Comparison of ENCODE assay signal across 8 cellular contexts in the genomic region with DNA sequence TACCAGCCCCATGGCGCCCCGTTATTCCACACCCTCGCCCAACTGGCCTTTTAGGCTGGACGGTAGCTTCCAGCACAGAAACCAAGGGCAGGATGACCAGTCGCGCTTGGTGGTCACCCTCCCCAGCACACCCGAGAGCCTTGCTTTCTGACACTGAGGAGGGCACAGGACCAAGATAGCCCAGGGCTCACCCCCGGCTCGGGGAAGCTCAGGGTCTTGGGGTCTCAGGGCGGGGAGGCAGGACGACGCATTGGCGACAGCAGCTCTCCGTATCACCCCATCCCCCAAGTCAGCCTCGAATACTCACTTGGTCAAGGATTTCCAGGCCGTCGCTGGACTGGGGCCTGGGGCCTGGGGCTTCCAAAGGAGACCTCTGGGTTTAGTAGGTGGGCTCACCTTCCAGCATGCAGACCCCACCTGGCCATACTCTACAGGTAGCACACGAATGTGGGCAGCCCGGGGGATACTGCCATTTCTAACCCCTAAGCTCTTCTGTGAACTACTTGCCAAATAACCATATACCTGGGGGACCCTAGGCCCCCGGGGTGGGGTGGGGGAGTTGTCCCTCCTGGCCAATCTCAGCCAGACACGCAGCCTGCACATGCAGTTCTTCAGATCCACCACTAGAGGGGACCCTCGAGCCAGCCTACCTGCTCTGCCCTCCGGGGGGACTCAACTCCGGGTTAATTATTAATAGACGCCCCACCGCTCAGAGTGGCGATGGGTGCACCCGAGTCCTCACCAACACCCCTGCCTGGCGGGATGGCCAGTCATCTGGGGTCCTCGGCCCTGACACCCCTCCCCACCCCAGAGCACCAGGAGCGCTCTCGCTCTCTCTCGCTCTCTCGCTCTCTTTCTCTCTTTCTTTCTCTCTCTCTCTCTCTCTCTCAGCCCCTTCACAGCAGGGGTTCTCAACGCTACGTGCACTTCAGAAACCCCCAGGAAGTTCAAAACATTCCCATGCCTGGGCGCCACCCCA. TPM values are rescaled to one million over a fixed set of nuclear protein-coding genes. Genes with fewer than 3 reads are reported as not detected.
DNase-seq lines count a peak whose midpoint lies in the region; ATAC-seq, FAIRE-seq and TF ChIP-seq lines count a peak whose summit lies in the region.

No MANE protein-coding gene starts in this region.

- peak; percentile 78 for FAIRE-seq in K562 (lab: Jason Lieb, UNC)

- no peak overlapping the region for H2AFZ ChIP-seq in K562 (ENCODE audit: low read depth, low read length)

- H3K36me3 Mint-ChIP-seq in IgD-negative memory B cell = peaks cover 3% of the 10 kb centered on the region

- H3K36me3 ChIP-seq in DOHH2 (ENCODE audit: control insufficient read depth, low read length) (no peaks in the 10 kb centered on the region), K562 (ENCODE audit: control insufficient read depth, insufficient read depth, low read length) (no peaks in the 10 kb centered on the region), iPS-20b (ENCODE audit: insufficient read depth, low read depth, low read length) (peaks cover 24% of the 10 kb centered on the region; the same call in 1 of the 2 replicates)

- no peaks in the 10 kb centered on the region for H3K9me1 ChIP-seq in K562 (ENCODE audit: control insufficient read depth, insufficient read depth, low read length)

- H3K4me2 ChIP-seq in DOHH2 (ENCODE audit: low read length) = no peak overlapping the region
- no peak overlapping the region for H3K4me2 ChIP-seq in K562 (ENCODE audit: insufficient read depth, low read length)

- H3K27me3 ChIP-seq in DOHH2 (ENCODE audit: control insufficient read depth, low read length) (no peaks in the 10 kb centered on the region), K562 (ENCODE audit: control insufficient read depth in 2 of 2, insufficient read depth in 2 of 2, low read length in 2 of 2) (peaks cover 41 to 81% of the 10 kb centered on the region in 2 experiments), iPS-20b (ENCODE audit: insufficient read depth, low read length) (no peaks in the 10 kb centered on the region)

- no peak overlapping the region for H3K27ac ChIP-seq in DOHH2 (ENCODE audit: low read depth, low read length)
- no peak overlapping the region for H3K27ac ChIP-seq in K562 (ENCODE audit: extremely low read depth, low read depth, low read length)
- no peak overlapping the region for H3K27ac ChIP-seq in iPS-20b (ENCODE audit: low read length)

- no peaks in the 10 kb centered on the region for H3K9me3 ChIP-seq in DOHH2 (ENCODE audit: control insufficient read depth, insufficient read depth, low read length)
- no peaks in the 10 kb centered on the region for H3K9me3 ChIP-seq in K562 (replicated peaks; ENCODE audit: control insufficient read depth, insufficient read depth, low read depth, low read length)
- H3K9me3 ChIP-seq in iPS-20b (ENCODE audit: insufficient read depth, low read depth, low read length) = no peaks in the 10 kb centered on the region

- ATAC-seq in K562 (peak; percentile 77), HG02763 (IDR thresholded peaks at IDR 0.05; ENCODE audit: unreplicated experiment) (no peak)

- H3K4me3 ChIP-seq in DOHH2 (ENCODE audit: low read length) (no peak overlapping the region), K562 (no peak overlapping the region), iPS-20b (ENCODE audit: low read length) (peak overlapping the region; percentile 66)

- H3K9me2 ChIP-seq in DOHH2 (replicated peaks; ENCODE audit: control insufficient read depth, low read length) = no peaks in the 10 kb centered on the region

- in situ Hi-C loops in K562 (cut with MboI) = no loop called here

- no peaks in the 10 kb centered on the region for H3F3A ChIP-seq in DOHH2 (ENCODE audit: control insufficient read depth, insufficient read depth)

- H4K20me1 ChIP-seq in DOHH2 (ENCODE audit: control insufficient read depth, insufficient read depth, low read depth, low read length) = no peaks in the 10 kb centered on the region
- peaks cover 14% of the 10 kb centered on the region for H4K20me1 ChIP-seq in K562 (replicated peaks; ENCODE audit: control insufficient read depth, insufficient read depth, low read length)

- no peak overlapping the region for H3K4me3 Mint-ChIP-seq in IgD-negative memory B cell

- CTCF ChIA-PET in K562 (lab: Yijun Ruan, JAX; ENCODE audit: low intra/inter-chr PET ratio) = interaction anchor here (0.9 to 1.2 kb wide), 2 partner anchors 24 to 191 kb away, joined by 3 to 4 read pairs; no protein-coding TSS in a partner anchor

- intact Hi-C loops in K562 (cut with micrococcal nuclease) = loop anchor here (5.0 kb wide), 1 partner anchor 122 kb away; no protein-coding TSS in a partner anchor

- DNase-seq in T-helper 1 cell (peak in 4 of 5 donors; percentile 39 to 54 (median 50)), K562 (ENCODE audit: extremely low read depth in 1 of 4, low spot score in 3 of 4) (peak; percentile 57 to 86 (median 86)), GDM1 (lab: John Stamatoyannopoulos, UW) (no peak)
- DNase-seq in stimulated activated CD4-positive, alpha-beta T cell treated with anti-CD3 and anti-CD28 coated beads, Interleukin-4, amount 100 ng/mL, for 24 hours = peak; percentile 65

- no peak for TF ChIP-seq EP300 in K562 (IDR thresholded peaks at IDR 0.05; ENCODE audit: low read length)

- no peaks in the 10 kb centered on the region for H3K27me3 Mint-ChIP-seq in IgD-negative memory B cell

- no TSS peak for BruUV-seq in K562 (replicated peaks; lab: Mats Ljungman, UMichigan)

- no peak for TF ChIP-seq POLR2A in K562 (conservative IDR thresholded peaks at IDR 0.05)

- H3K4me1 ChIP-seq in DOHH2 (ENCODE audit: control insufficient read depth, low read length) = no peaks in the 10 kb centered on the region
- peaks cover 0 to 45% of the 10 kb centered on the region in 2 experiments; a peak in 2 of 5 replicates for H3K4me1 ChIP-seq in K562 (replicated peaks in 1 of 2; ENCODE audit: control insufficient read depth in 2 of 2, insufficient read depth in 2 of 2, low read length in 2 of 2)
- H3K4me1 ChIP-seq in iPS-20b (ENCODE audit: insufficient read depth, low read length) = no peaks in the 10 kb centered on the region

- H3K9ac ChIP-seq in K562 (ENCODE audit: insufficient read depth in 1 of 2, low read depth in 2 of 2, low read length in 2 of 2) = no peak overlapping the region
- peak overlapping the region; percentile 48; the same call in 1 of the 2 replicates for H3K9ac ChIP-seq in iPS-20b (ENCODE audit: low read depth, low read length)

- H3K79me2 ChIP-seq in DOHH2 (ENCODE audit: control insufficient read depth, low read length) (no peaks in the 10 kb centered on the region), K562 (ENCODE audit: control insufficient read depth, insufficient read depth, low read length) (no peaks in the 10 kb centered on the region)

- POLR2A ChIA-PET in K562 (lab: Yijun Ruan, JAX) = interaction anchor here (1.2 kb wide), 1 partner anchor 12 kb away, joined by 6 read pairs; no protein-coding TSS in a partner anchor

- TF ChIP-seq CTCF in DOHH2 (IDR thresholded peaks at IDR 0.05; ENCODE audit: low read depth, low read length, poor library complexity, severe bottlenecking) (peak; percentile 93), K562 (IDR thresholded peaks at IDR 0.05 in 2 of 3, conservative IDR thresholded peaks at IDR 0.05 in 1 of 3; ENCODE audit: insufficient read depth in 2 of 3, low read depth in 1 of 3, low read length in 3 of 3) (peak; percentile 86 to 94 (median 87))

- H3K9me3 Mint-ChIP-seq in IgD-negative memory B cell = no peaks in the 10 kb centered on the region

- peak overlapping the region in 2 of 3 donors; percentile 31 to 72 for H3K27ac Mint-ChIP-seq in IgD-negative memory B cell

- peaks cover 0 to 5% (median 1%) of the 10 kb centered on the region in 3 donors for H3K4me1 Mint-ChIP-seq in IgD-negative memory B cell

- TF ChIP-seq RAD21 in K562 (CRISPR knock-in tag; conservative IDR thresholded peaks at IDR 0.05 in 1 of 2, IDR thresholded peaks at IDR 0.05 in 1 of 2) = peak; percentile 37 to 69; a peak in 2 of 4 replicates

- whole genome bisulfite sequencing in K562 (ENCODE audit: insufficient coverage, low coverage, missing lambda C conversion rate) = 16% methylated on average over 29 of the region's 37 CpGs

RNA-seq across cellular contexts. Expression of gene TBC1D16, which starts 30.0 kb away (rescaled TPM):
- polyA plus RNA-seq in IgD-negative memory B cell (1.7 TPM), K562 (2011; rRNA removed) (0.08 and 0.10 TPM in 2 replicates), K562 (2014; fragmentation: Illumina TruSeq; extraction: Trizol) (0.01 and 0.11 TPM in 2 replicates), K562 (2014; fragmentation: Nextera tagmentation; extraction: Ambion mirVana) (under 1 TPM; 0.01 TPM), K562 (2014; rRNA removed) (0.01 and 0.03 TPM in 2 replicates)
- 0.05 and 0.69 TPM in 2 replicates for total RNA-seq in K562 (2011; cell fraction: chromatin; rRNA removed; ENCODE audit: low replicate concordance)
- 0.13 and 0.33 TPM in 2 replicates for total RNA-seq in K562 (2011; cell fraction: nucleolus; rRNA removed)
- 0.07 and 0.69 TPM in 2 replicates for total RNA-seq in K562 (2011; cell fraction: nucleoplasm; rRNA removed)
- total RNA-seq in K562 (2014; rRNA removed) (0.45 TPM in 1 of 2 replicates, not detected in the other), K562 (2014; rRNA removed; fragmentation: Illumina TruSeq; extraction: Trizol) (0.04 TPM in 1 of 2 replicates, not detected in the other), K562 (2015; rRNA removed; fragmentation: Illumina TruSeq; extraction: Trizol) (0.04 TPM in 2 replicates), K562 (2021) (0.20 TPM in 2 replicates)
- 0.01 and 0.07 TPM in 2 replicates for polyA plus RNA-seq in K562 (2011; cell fraction: cytosol; rRNA removed)
- polyA plus RNA-seq in K562 (2011; cell fraction: nucleus; rRNA removed) = 0.03 and 0.06 TPM in 2 replicates
- polyA plus RNA-seq in K562 (2012) = 0.10 and 0.24 TPM in 2 replicates
- polyA minus RNA-seq in K562 (2011; rRNA and poly(A)+ RNA removed) = 0.07 and 0.12 TPM in 2 replicates
- not detected in 2 replicates for polyA minus RNA-seq in K562 (2011; cell fraction: cytosol; rRNA and poly(A)+ RNA removed)
- polyA minus RNA-seq in K562 (2011; cell fraction: nucleus; rRNA and poly(A)+ RNA removed) = 0.11 and 0.13 TPM in 2 replicates

RNA-seq across cellular contexts. Expression of gene CCDC40, which starts 30.8 kb away (rescaled TPM):
- polyA plus RNA-seq in IgD-negative memory B cell (not detected), K562 (2011; rRNA removed) (0.07 TPM in 1 of 2 replicates, not detected in the other), K562 (2014; fragmentation: Illumina TruSeq; extraction: Trizol) (not detected in 2 replicates), K562 (2014; fragmentation: Nextera tagmentation; extraction: Ambion mirVana) (not detected), K562 (2014; rRNA removed) (not detected in 2 replicates)
- 0.30 TPM in 1 of 2 replicates, not detected in the other for total RNA-seq in K562 (2011; cell fraction: chromatin; rRNA removed; ENCODE audit: low replicate concordance)
- not detected in 2 replicates for total RNA-seq in K562 (2011; cell fraction: nucleolus; rRNA removed)
- total RNA-seq in K562 (2011; cell fraction: nucleoplasm; rRNA removed) = not detected in 2 replicates
- total RNA-seq in K562 (2014; rRNA removed) (not detected in 2 replicates), K562 (2014; rRNA removed; fragmentation: Illumina TruSeq; extraction: Trizol) (not detected in 2 replicates), K562 (2015; rRNA removed; fragmentation: Illumina TruSeq; extraction: Trizol) (not detected in 2 replicates), K562 (2021) (0.33 TPM in 1 of 2 replicates, not detected in the other)
- polyA plus RNA-seq in K562 (2011; cell fraction: cytosol; rRNA removed) = not detected in 2 replicates
- not detected in 2 replicates for polyA plus RNA-seq in K562 (2011; cell fraction: nucleus; rRNA removed)
- 0.05 TPM in 1 of 2 replicates, not detected in the other for polyA plus RNA-seq in K562 (2012)
- polyA minus RNA-seq in K562 (2011; rRNA and poly(A)+ RNA removed) = not detected in 2 replicates
- polyA minus RNA-seq in K562 (2011; cell fraction: cytosol; rRNA and poly(A)+ RNA removed) = not detected in 2 replicates
- polyA minus RNA-seq in K562 (2011; cell fraction: nucleus; rRNA and poly(A)+ RNA removed) = not detected in 2 replicates
